In genomic region chr1:28439320-28439719, GRCh38 we compare ENCODE assay signal across 1 cellular context.
A peak's percentile ranks its signal among the peaks of the same experiment; 100 is the strongest.
TF ChIP-seq lines count a peak whose summit lies in the region.

No MANE protein-coding gene starts in this region.

TF ChIP-seq in GM12878, 131 proteins besides CTCF, POLR2A, EP300 and RAD21 (continued from another document):
- TF ChIP-seq ZNF687 (IDR thresholded peaks at IDR 0.05) (no peak), SRF (IDR thresholded peaks at IDR 0.05; ENCODE audit: low read depth in 2 of 2, low read length in 2 of 2) (no peak), MTA2 (IDR thresholded peaks at IDR 0.05; ENCODE audit: low read depth) (no peak), RFX5 (IDR thresholded peaks at IDR 0.05; ENCODE audit: low read depth, low read length) (no peak), SP1 (IDR thresholded peaks at IDR 0.05; ENCODE audit: low read depth, low read length) (no peak), JUND (IDR thresholded peaks at IDR 0.05; ENCODE audit: low read depth, low read length) (no peak), JUNB (IDR thresholded peaks at IDR 0.05) (peak; percentile 64; the same call in 1 of the 2 replicates), SPI1 (IDR thresholded peaks at IDR 0.05; ENCODE audit: borderline replicate concordance, insufficient read depth, low read depth, low read length) (no peak), RELB (IDR thresholded peaks at IDR 0.05; ENCODE audit: low read depth) (no peak)
